Comparison of ENCODE assay signal across 14 cellular contexts in genomic region chr2:238787507-238787906, GRCh38.
"Had no signal": no experiment of that assay in that cellular context is flagged by ENCODE, and none has a peak within 500 bp of the region (broad histone marks: within the 10 kb centered on the region; RNA-seq: fewer than 3 reads in every experiment).

No MANE protein-coding gene starts in this region.

- H3K4me1 ChIP-seq: testis had no signal

- H3K27ac Mint-ChIP-seq: activated B cell treated with CpG ODN at 0.5 μM for 24 hours; activated CD4-positive, alpha-beta T cell treated with anti-CD3 and anti-CD28 coated beads, Interleukin-2, amount 10 ng/mL, durations not matched to agents 24 days and 14 days; activated naive CD4-positive, alpha-beta T cell treated with anti-CD3 and anti-CD28 coated beads for 36 hours; T-helper 17 cell had no signal

- H3K9me3 ChIP-seq: lower lobe of right lung, testis had no signal

- H3K27ac ChIP-seq: lower lobe of right lung, testis had no signal

- H3K4me3 Mint-ChIP-seq: activated B cell treated with CpG ODN at 0.5 μM for 24 hours; activated CD4-positive, alpha-beta T cell treated with anti-CD3 and anti-CD28 coated beads, Interleukin-2, amount 10 ng/mL, durations not matched to agents 24 days and 14 days; activated naive CD4-positive, alpha-beta T cell treated with anti-CD3 and anti-CD28 coated beads for 36 hours; T-helper 17 cell had no signal

- H3K27me3 ChIP-seq: testis had no signal

- DNase-seq: activated B cell treated with CpG ODN at 0.5 μM for 24 hours; activated CD4-positive, alpha-beta T cell treated with anti-CD3 and anti-CD28 coated beads, Interleukin-2, amount 10 ng/mL, durations not matched to agents 24 days and 14 days; activated CD8-positive, alpha-beta memory T cell treated with anti-CD3 and anti-CD28 coated beads for 24 hours; activated naive CD4-positive, alpha-beta T cell treated with anti-CD3 and anti-CD28 coated beads for 36 hours; caudate nucleus; cortex of kidney; effector CD8-positive, alpha-beta T cell; glutamatergic neuron; left cardiac atrium; lower lobe of right lung; stimulated activated CD4-positive, alpha-beta T cell treated with anti-CD3 and anti-CD28 coated beads, Interleukin-2, amount 100 ng/mL, for 48 hours; stimulated activated naive CD8-positive, alpha-beta T cell treated with anti-CD3 and anti-CD28 coated beads, Interleukin-15, Interleukin-2, amounts not matched to agents 100 U/mL and 50 U/mL, for 24 hours; T-helper 17 cell; testis had no signal

- H3K4me1 Mint-ChIP-seq: activated B cell treated with CpG ODN at 0.5 μM for 24 hours; activated CD4-positive, alpha-beta T cell treated with anti-CD3 and anti-CD28 coated beads, Interleukin-2, amount 10 ng/mL, durations not matched to agents 24 days and 14 days; T-helper 17 cell had no signal

- H3K9me3 Mint-ChIP-seq: activated B cell treated with CpG ODN at 0.5 μM for 24 hours; activated CD4-positive, alpha-beta T cell treated with anti-CD3 and anti-CD28 coated beads, Interleukin-2, amount 10 ng/mL, durations not matched to agents 24 days and 14 days; activated naive CD4-positive, alpha-beta T cell treated with anti-CD3 and anti-CD28 coated beads for 36 hours had no signal

- H3K36me3 ChIP-seq: lower lobe of right lung had no signal

- ATAC-seq: left cardiac atrium; stimulated activated naive CD8-positive, alpha-beta T cell treated with anti-CD3 and anti-CD28 coated beads, Interleukin-15, Interleukin-2, amounts not matched to agents 100 U/mL and 50 U/mL, for 24 hours; T-helper 17 cell had no signal

- H3K27me3 Mint-ChIP-seq: activated CD4-positive, alpha-beta T cell treated with anti-CD3 and anti-CD28 coated beads, Interleukin-2, amount 10 ng/mL, durations not matched to agents 24 days and 14 days had no signal

- H3K4me3 ChIP-seq: lower lobe of right lung, testis had no signal
